In genomic region chr10:43377393-43377883, GRCh38 we compare ENCODE assay signal across 2 cellular contexts.
A peak's percentile ranks its signal among the peaks of the same experiment; 100 is the strongest.
TF ChIP-seq lines count a peak whose summit lies in the region.

No MANE protein-coding gene starts in this region.

TF ChIP-seq in HEK293T, 16 proteins besides CTCF, POLR2A, EP300 and RAD21:
- TF ChIP-seq L3MBTL2 (conservative IDR thresholded peaks at IDR 0.05) = no peak
- TF ChIP-seq, protein P1, sequence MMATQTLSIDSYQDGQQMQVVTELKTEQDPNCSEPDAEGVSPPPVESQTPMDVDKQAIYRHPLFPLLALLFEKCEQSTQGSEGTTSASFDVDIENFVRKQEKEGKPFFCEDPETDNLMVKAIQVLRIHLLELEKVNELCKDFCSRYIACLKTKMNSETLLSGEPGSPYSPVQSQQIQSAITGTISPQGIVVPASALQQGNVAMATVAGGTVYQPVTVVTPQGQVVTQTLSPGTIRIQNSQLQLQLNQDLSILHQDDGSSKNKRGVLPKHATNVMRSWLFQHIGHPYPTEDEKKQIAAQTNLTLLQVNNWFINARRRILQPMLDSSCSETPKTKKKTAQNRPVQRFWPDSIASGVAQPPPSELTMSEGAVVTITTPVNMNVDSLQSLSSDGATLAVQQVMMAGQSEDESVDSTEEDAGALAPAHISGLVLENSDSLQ (IDR thresholded peaks at IDR 0.05) = no peak
- TF ChIP-seq TARDBP (IDR thresholded peaks at IDR 0.05) = no peak
- no peak for TF ChIP-seq HDGF (IDR thresholded peaks at IDR 0.05; ENCODE audit: borderline replicate concordance)
- TF ChIP-seq NFRKB (IDR thresholded peaks at IDR 0.05) = no peak

TF ChIP-seq in K562, 482 proteins besides CTCF, POLR2A, EP300 and RAD21:
- TF ChIP-seq TFAM (CRISPR knock-in tag; conservative IDR thresholded peaks at IDR 0.05) = no peak
- no peak for TF ChIP-seq ZNF830 (CRISPR knock-in tag; IDR thresholded peaks at IDR 0.05)
- TF ChIP-seq HCFC1 (IDR thresholded peaks at IDR 0.05; ENCODE audit: low read depth, low read length) = 0 out of 2 replicates have a peak, but pooled peaks have one; percentile 14
- TF ChIP-seq ZEB2 (IDR thresholded peaks at IDR 0.05) = peak; percentile 88
- TF ChIP-seq HDAC6 (IDR thresholded peaks at IDR 0.05; ENCODE audit: low read depth, low read length) = no peak
- TF ChIP-seq, protein P2, sequence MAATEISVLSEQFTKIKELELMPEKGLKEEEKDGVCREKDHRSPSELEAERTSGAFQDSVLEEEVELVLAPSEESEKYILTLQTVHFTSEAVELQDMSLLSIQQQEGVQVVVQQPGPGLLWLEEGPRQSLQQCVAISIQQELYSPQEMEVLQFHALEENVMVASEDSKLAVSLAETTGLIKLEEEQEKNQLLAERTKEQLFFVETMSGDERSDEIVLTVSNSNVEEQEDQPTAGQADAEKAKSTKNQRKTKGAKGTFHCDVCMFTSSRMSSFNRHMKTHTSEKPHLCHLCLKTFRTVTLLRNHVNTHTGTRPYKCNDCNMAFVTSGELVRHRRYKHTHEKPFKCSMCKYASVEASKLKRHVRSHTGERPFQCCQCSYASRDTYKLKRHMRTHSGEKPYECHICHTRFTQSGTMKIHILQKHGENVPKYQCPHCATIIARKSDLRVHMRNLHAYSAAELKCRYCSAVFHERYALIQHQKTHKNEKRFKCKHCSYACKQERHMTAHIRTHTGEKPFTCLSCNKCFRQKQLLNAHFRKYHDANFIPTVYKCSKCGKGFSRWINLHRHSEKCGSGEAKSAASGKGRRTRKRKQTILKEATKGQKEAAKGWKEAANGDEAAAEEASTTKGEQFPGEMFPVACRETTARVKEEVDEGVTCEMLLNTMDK (IDR thresholded peaks at IDR 0.05; ENCODE audit: borderline replicate concordance, insufficient read depth, low read depth, low read length, poor library complexity, severe bottlenecking) = peak; percentile 50
- TF ChIP-seq, protein P3, sequence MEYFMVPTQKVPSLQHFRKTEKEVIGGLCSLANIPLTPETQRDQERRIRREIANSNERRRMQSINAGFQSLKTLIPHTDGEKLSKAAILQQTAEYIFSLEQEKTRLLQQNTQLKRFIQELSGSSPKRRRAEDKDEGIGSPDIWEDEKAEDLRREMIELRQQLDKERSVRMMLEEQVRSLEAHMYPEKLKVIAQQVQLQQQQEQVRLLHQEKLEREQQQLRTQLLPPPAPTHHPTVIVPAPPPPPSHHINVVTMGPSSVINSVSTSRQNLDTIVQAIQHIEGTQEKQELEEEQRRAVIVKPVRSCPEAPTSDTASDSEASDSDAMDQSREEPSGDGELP (CRISPR knock-in tag; IDR thresholded peaks at IDR 0.05; ENCODE audit: borderline replicate concordance) = peak; percentile 30; the same call in 1 of the 2 replicates
- TF ChIP-seq TEAD4 (IDR thresholded peaks at IDR 0.05; ENCODE audit: low read length) = peak; percentile 90
- peak; percentile 95 for TF ChIP-seq TEAD4 (CRISPR knock-in tag; IDR thresholded peaks at IDR 0.05; ENCODE audit: borderline replicate concordance)
- peak; percentile 37; the same call in 1 of the 2 replicates for TF ChIP-seq ZFX (CRISPR knock-in tag; IDR thresholded peaks at IDR 0.05)
- no peak for TF ChIP-seq PHB (CRISPR knock-in tag; IDR thresholded peaks at IDR 0.05)
- peak in 1 of 2 experiments; percentile 77; a peak in 2 of 4 replicates for TF ChIP-seq RCOR1 (IDR thresholded peaks at IDR 0.05; ENCODE audit: borderline replicate concordance in 1 of 2, low read depth in 2 of 2, low read length in 2 of 2)
- peak; percentile 16 for TF ChIP-seq HMGN3 (IDR thresholded peaks at IDR 0.05; ENCODE audit: borderline replicate concordance, extremely low read depth, insufficient read length, low read depth, low read length)
- TF ChIP-seq, protein P4, sequence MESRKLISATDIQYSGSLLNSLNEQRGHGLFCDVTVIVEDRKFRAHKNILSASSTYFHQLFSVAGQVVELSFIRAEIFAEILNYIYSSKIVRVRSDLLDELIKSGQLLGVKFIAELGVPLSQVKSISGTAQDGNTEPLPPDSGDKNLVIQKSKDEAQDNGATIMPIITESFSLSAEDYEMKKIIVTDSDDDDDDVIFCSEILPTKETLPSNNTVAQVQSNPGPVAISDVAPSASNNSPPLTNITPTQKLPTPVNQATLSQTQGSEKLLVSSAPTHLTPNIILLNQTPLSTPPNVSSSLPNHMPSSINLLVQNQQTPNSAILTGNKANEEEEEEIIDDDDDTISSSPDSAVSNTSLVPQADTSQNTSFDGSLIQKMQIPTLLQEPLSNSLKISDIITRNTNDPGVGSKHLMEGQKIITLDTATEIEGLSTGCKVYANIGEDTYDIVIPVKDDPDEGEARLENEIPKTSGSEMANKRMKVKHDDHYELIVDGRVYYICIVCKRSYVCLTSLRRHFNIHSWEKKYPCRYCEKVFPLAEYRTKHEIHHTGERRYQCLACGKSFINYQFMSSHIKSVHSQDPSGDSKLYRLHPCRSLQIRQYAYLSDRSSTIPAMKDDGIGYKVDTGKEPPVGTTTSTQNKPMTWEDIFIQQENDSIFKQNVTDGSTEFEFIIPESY (CRISPR knock-in tag; IDR thresholded peaks at IDR 0.05) = 0 out of 2 replicates have a peak, but pooled peaks have one; percentile 29
- peak; percentile 19 for TF ChIP-seq SAP30 (IDR thresholded peaks at IDR 0.05; ENCODE audit: borderline replicate concordance, insufficient read depth, low read depth, low read length, poor library complexity, severe bottlenecking)
- no peak for TF ChIP-seq ZNF592 (IDR thresholded peaks at IDR 0.05)
- peak; percentile 96 for TF ChIP-seq TEAD2 (tag; IDR thresholded peaks at IDR 0.05)
- no peak for TF ChIP-seq ETS2 (tag; IDR thresholded peaks at IDR 0.05; ENCODE audit: borderline replicate concordance, poor library complexity, severe bottlenecking)
- no peak for TF ChIP-seq ILF3 (IDR thresholded peaks at IDR 0.05; ENCODE audit: borderline replicate concordance)
- TF ChIP-seq, protein P5, sequence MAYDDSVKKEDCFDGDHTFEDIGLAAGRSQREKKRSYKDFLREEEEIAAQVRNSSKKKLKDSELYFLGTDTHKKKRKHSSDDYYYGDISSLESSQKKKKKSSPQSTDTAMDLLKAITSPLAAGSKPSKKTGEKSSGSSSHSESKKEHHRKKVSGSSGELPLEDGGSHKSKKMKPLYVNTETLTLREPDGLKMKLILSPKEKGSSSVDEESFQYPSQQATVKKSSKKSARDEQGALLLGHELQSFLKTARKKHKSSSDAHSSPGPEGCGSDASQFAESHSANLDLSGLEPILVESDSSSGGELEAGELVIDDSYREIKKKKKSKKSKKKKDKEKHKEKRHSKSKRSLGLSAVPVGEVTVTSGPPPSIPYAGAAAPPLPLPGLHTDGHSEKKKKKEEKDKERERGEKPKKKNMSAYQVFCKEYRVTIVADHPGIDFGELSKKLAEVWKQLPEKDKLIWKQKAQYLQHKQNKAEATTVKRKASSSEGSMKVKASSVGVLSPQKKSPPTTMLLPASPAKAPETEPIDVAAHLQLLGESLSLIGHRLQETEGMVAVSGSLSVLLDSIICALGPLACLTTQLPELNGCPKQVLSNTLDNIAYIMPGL (CRISPR knock-in tag; IDR thresholded peaks at IDR 0.05) = no peak
- 0 out of 2 replicates have a peak, but pooled peaks have one; percentile 16 for TF ChIP-seq SMAD4 (CRISPR knock-in tag; conservative IDR thresholded peaks at IDR 0.05)
- no peak for TF ChIP-seq PCBP1 (IDR thresholded peaks at IDR 0.05; ENCODE audit: low read depth, low read length, poor library complexity, severe bottlenecking)
- TF ChIP-seq NRF1 (conservative IDR thresholded peaks at IDR 0.05 in 1 of 2, IDR thresholded peaks at IDR 0.05 in 1 of 2) = 0 out of 4 replicates have a peak, but pooled peaks of 1 of the 2 experiments have one; percentile 15
- TF ChIP-seq RBFOX2 (IDR thresholded peaks at IDR 0.05; ENCODE audit: low read depth, low read length) = peak; percentile 26; the same call in 1 of the 2 replicates
- peak; percentile 92 to 100 for TF ChIP-seq TEAD1 (CRISPR knock-in tag; IDR thresholded peaks at IDR 0.05)
- TF ChIP-seq CTBP1 (IDR thresholded peaks at IDR 0.05; ENCODE audit: borderline replicate concordance) = peak; percentile 92
- peak; percentile 50; the same call in 1 of the 2 replicates for TF ChIP-seq GATA2 (CRISPR knock-in tag; IDR thresholded peaks at IDR 0.05)
